10 cellular contexts compared by ENCODE assay signal in the genomic region with DNA sequence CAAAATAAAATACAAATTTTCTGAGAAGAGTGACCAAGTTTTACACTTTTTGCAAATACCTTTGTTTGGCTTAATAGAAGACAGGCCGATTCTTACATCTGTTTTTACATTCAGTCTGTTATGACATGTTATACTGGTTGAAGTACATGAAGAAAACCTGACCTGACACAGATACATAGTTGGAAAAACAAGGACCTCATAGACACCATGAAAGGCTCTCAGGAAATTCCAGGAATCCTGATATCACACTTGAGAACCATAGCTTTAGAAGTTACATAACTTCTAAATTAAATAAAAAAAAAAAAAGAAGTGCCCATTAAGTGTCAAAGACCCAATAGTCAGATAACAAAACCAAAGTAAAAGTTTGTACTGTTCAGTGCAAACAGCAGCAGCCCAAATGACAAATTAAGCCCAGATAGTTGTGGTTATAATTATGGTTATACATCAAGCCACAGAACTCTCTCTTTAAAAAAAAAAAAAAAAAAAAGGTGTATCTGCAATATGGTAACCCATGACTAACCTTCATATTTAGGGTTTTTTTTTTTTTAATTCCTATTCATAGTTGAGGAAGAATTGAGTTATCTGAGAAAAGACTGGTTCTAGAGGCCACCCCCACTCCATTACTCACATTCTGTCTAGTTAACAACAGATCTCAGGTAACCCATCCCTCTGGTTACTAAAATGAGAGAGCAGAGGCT. TPM values are rescaled to one million over a fixed set of nuclear protein-coding genes. Genes with fewer than 3 reads are reported as not detected.
DNase-seq lines count a peak whose midpoint lies in the region; ATAC-seq, FAIRE-seq and TF ChIP-seq lines count a peak whose summit lies in the region.
"Had no signal": no experiment of that assay in that cellular context is flagged by ENCODE, and none has a peak within 500 bp of the region (broad histone marks: within the 10 kb centered on the region; RNA-seq: fewer than 3 reads in every experiment).

No MANE protein-coding gene starts in this region.

- H3K36me3 ChIP-seq in bronchial epithelial cell (ENCODE audit: control insufficient read depth, insufficient read depth, low read length) (no peaks in the 10 kb centered on the region), adrenal gland (replicated peaks in 1 of 2) (no peaks in the 10 kb centered on the region)
- H3K36me3 ChIP-seq: right lobe of liver had no signal

- FAIRE-seq in bronchial epithelial cell (lab: Jason Lieb, UNC) = no peak

- H3K9me3 ChIP-seq in adrenal gland (replicated peaks in 1 of 3) = no peaks in the 10 kb centered on the region
- H3K9me3 ChIP-seq: right lobe of liver had no signal

- H3K27ac ChIP-seq in adrenal gland = no peak overlapping the region
- H3K27ac ChIP-seq: right lobe of liver had no signal

- ATAC-seq in GM18858 (IDR thresholded peaks at IDR 0.05; ENCODE audit: unreplicated experiment) (peak; percentile 10), GM21515 (IDR thresholded peaks at IDR 0.05; ENCODE audit: unreplicated experiment) (peak; percentile 2), HG03439 (IDR thresholded peaks at IDR 0.05; ENCODE audit: unreplicated experiment) (peak; percentile 9)

- peak; percentile 68 for DNase-seq in bronchial epithelial cell (ENCODE audit: low read depth)
- DNase-seq in D341Med (ENCODE audit: low spot score) = no peak
- DNase-seq in kidney glomerular epithelial cell (lab: John Stamatoyannopoulos, UW) = no peak
- no peak for DNase-seq in adrenal gland
- DNase-seq in GM13976 (ENCODE audit: low spot score) = no peak
- DNase-seq: dorsolateral prefrontal cortex, right lobe of liver had no signal

- intact Hi-C loops in adrenal gland (cut with DNase I) = no loop called here

- 86 to 94% (median 90%) methylated on average over 1 of the region's 1 CpG for WGBS in adrenal gland, 4 donors

- TF ChIP-seq POLR2A in adrenal gland (IDR thresholded peaks at IDR 0.05) = no peak

- H3K4me1 ChIP-seq in adrenal gland (replicated peaks in 1 of 2) = peaks cover 9 to 53% of the 10 kb centered on the region in 2 donors

- no peaks in the 10 kb centered on the region for H3K27me3 ChIP-seq in bronchial epithelial cell (ENCODE audit: control insufficient read depth, insufficient read depth, low read length)
- H3K27me3 ChIP-seq in adrenal gland = no peaks in the 10 kb centered on the region
- H3K27me3 ChIP-seq: dorsolateral prefrontal cortex, right lobe of liver had no signal

- H3K4me3 ChIP-seq in bronchial epithelial cell (ENCODE audit: low read depth, low read length) (no peak overlapping the region), adrenal gland (no peak overlapping the region)
- H3K4me3 ChIP-seq: right lobe of liver had no signal

- in situ Hi-C loops in GM13976 (cut with MboI; ENCODE audit: low sequenced_read_pairs, unreplicated experiment) = no loop called here

- no peak for TF ChIP-seq CTCF in bronchial epithelial cell (IDR thresholded peaks at IDR 0.05; ENCODE audit: insufficient read depth, low read length, severe bottlenecking)
- TF ChIP-seq CTCF in adrenal gland (IDR thresholded peaks at IDR 0.05) = no peak
- TF ChIP-seq CTCF in GM13976 (IDR thresholded peaks at IDR 0.05; ENCODE audit: borderline replicate concordance, control extremely low read depth, extremely low read depth, insufficient read depth, missing control alignments) = no peak

RNA-seq across cellular contexts. Expression of gene RBM26, which starts 19.8 kb away (rescaled TPM):
- total RNA-seq in bronchial epithelial cell (13.7 and 15.7 TPM in 2 replicates), adrenal gland (10 to 100 TPM; 18.7 to 50.2 (median 38.4) TPM)
- 10 to 100 TPM; 31.2 to 62.5 (median 54.5) TPM for polyA plus RNA-seq in adrenal gland
